ENCODE assay signal across 1 cellular context in the genomic region with DNA sequence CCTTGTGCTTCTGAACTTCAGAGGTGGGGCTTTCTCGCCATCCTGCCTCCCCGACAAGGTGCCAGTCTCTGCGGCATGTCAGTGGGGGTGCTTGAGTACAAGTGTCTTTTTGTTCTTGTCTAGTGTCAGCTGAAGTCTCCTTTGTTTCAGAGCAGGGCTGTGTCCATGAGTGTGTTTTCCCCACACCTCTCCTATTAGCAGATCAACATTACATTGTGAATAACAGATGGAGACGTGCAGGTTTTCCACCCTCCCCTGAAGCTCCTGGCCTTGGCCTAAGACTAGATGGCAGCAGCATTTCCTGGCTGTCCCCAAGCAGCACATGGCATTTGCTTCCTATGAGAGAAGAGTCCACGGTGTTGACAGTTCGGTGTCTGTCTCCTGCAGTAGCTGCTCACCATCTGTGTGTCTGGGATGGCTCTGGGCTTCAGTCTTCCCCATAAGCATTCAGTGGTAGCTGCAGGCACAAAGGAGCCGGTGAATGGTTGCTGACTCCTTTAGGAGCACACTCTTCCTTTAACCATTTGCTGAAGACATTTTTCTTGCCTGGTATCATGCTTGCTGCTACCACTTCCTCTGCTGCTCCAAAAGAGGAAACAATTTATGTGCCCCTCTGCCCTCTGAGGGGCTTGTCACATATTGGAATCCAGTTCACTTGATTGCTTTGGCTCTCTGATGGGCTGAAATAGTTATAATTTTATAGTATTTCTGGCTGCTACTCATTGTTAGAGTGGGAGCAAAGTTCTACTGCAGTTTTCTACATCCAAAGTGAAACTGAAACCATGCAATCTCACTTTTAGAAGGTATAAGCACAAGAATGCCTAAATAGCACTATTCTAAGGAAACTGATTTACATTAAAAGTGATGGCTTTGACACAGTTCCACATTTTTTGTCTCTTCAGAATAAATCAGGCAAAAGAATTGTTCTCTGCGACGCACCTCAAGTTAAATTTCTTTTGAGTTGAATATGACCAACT.
TF ChIP-seq lines count a peak whose summit lies in the region.

No MANE protein-coding gene starts in this region.

TF ChIP-seq in K562, 482 proteins besides CTCF, POLR2A, EP300 and RAD21 (continued from another document):
- TF ChIP-seq ZNF282 (CRISPR knock-in tag; IDR thresholded peaks at IDR 0.05) (no peak), PTRF (tag; IDR thresholded peaks at IDR 0.05) (no peak), ZBTB2 (IDR thresholded peaks at IDR 0.05) (no peak), SMARCA4 (IDR thresholded peaks at IDR 0.05) (no peak), FOXM1 (IDR thresholded peaks at IDR 0.05; ENCODE audit: low read depth) (no peak), FOXM1 (CRISPR knock-in tag; IDR thresholded peaks at IDR 0.05; ENCODE audit: low read depth) (no peak), ZNF75A (CRISPR knock-in tag; IDR thresholded peaks at IDR 0.05) (no peak), PHF21A (IDR thresholded peaks at IDR 0.05; ENCODE audit: borderline replicate concordance, low read depth) (no peak), EWSR1 (IDR thresholded peaks at IDR 0.05; ENCODE audit: borderline replicate concordance, low read depth, partially characterized antibody) (no peak), BRCA1 (IDR thresholded peaks at IDR 0.05) (no peak), BRCA1 (CRISPR knock-in tag; IDR thresholded peaks at IDR 0.05) (no peak)
TF ChIP-seq in K562: peak in this region for 0.
